Comparison of ENCODE assay signal across 21 cellular contexts in genomic region chr14:99203080-99203479, GRCh38.
DNase-seq lines count a peak whose midpoint lies in the region; ATAC-seq and TF ChIP-seq lines count a peak whose summit lies in the region.
"Had no signal": no experiment of that assay in that cellular context is flagged by ENCODE, and none has a peak within 500 bp of the region (broad histone marks: within the 10 kb centered on the region; RNA-seq: fewer than 3 reads in every experiment).

No MANE protein-coding gene starts in this region.

- H3K4me1 ChIP-seq in CD8-positive, alpha-beta memory T cell (ENCODE audit: insufficient read depth, low read length) = peaks cover 100% of the 10 kb centered on the region
- no peaks in the 10 kb centered on the region for H3K4me1 ChIP-seq in tibial nerve
- H3K4me1 ChIP-seq: BE2C, lower lobe of right lung had no signal

- peak overlapping the region; percentile 62 for H3K4me3 Mint-ChIP-seq in T-helper 2 cell treated with Interferon-gamma antibody and Interleukin-4, amounts not matched to agents 5 μg/mL and 100 μg/mL, for 36 hours
- H3K4me3 Mint-ChIP-seq in CD8-positive, alpha-beta memory T cell = peak overlapping the region; percentile 31 to 84 (median 56)
- peak overlapping the region; percentile 74 for H3K4me3 Mint-ChIP-seq in activated naive CD8-positive, alpha-beta T cell
- H3K4me3 Mint-ChIP-seq in natural killer cell = peak overlapping the region; percentile 6

- no peak for ATAC-seq in natural killer cell
- ATAC-seq: heart left ventricle, lower lobe of right lung had no signal

- H3K27me3 ChIP-seq in CD8-positive, alpha-beta memory T cell (ENCODE audit: insufficient read depth, low read length, poor library complexity, severe bottlenecking) = no peaks in the 10 kb centered on the region
- H3K27me3 ChIP-seq in tibial nerve = no peaks in the 10 kb centered on the region
- H3K27me3 ChIP-seq: BE2C had no signal

- no peak for TF ChIP-seq POLR2A in tibial nerve (IDR thresholded peaks at IDR 0.05)

- H3K36me3 Mint-ChIP-seq in T-helper 2 cell treated with Interferon-gamma antibody and Interleukin-4, amounts not matched to agents 5 μg/mL and 100 μg/mL, for 36 hours (ENCODE audit: low read depth) = peaks cover 61% of the 10 kb centered on the region
- peaks cover 8 to 93% (median 12%) of the 10 kb centered on the region in 3 donors for H3K36me3 Mint-ChIP-seq in CD8-positive, alpha-beta memory T cell
- peaks cover 13% of the 10 kb centered on the region for H3K36me3 Mint-ChIP-seq in activated naive CD8-positive, alpha-beta T cell
- no peaks in the 10 kb centered on the region for H3K36me3 Mint-ChIP-seq in natural killer cell

- TF ChIP-seq EP300 in tibial nerve (IDR thresholded peaks at IDR 0.05) = no peak

- H3K36me3 ChIP-seq in CD8-positive, alpha-beta memory T cell (ENCODE audit: insufficient read depth, low read length) = peaks cover 33% of the 10 kb centered on the region
- no peaks in the 10 kb centered on the region for H3K36me3 ChIP-seq in tibial nerve
- H3K36me3 ChIP-seq: BE2C, heart left ventricle, lower lobe of right lung, thoracic aorta, WERI-Rb-1 had no signal

- intact Hi-C loops in natural killer cell (cut with micrococcal nuclease) = no loop called here

- H3K27me3 Mint-ChIP-seq in T-helper 2 cell treated with Interferon-gamma antibody and Interleukin-4, amounts not matched to agents 5 μg/mL and 100 μg/mL, for 36 hours (ENCODE audit: low read depth) = no peaks in the 10 kb centered on the region
- peaks cover 0 to 5% of the 10 kb centered on the region in 2 donors for H3K27me3 Mint-ChIP-seq in CD8-positive, alpha-beta memory T cell
- no peaks in the 10 kb centered on the region for H3K27me3 Mint-ChIP-seq in activated naive CD8-positive, alpha-beta T cell
- no peaks in the 10 kb centered on the region for H3K27me3 Mint-ChIP-seq in natural killer cell (ENCODE audit: low read depth in 2 of 2)
- H3K27me3 Mint-ChIP-seq: progenitor cell of endocrine pancreas had no signal

- H3K9me3 ChIP-seq in CD8-positive, alpha-beta memory T cell (ENCODE audit: low read length) = no peaks in the 10 kb centered on the region
- H3K9me3 ChIP-seq in tibial nerve = no peaks in the 10 kb centered on the region
- H3K9me3 ChIP-seq: BE2C, heart left ventricle, lower lobe of right lung, thoracic aorta had no signal

- peaks cover 84% of the 10 kb centered on the region for H3K4me1 Mint-ChIP-seq in T-helper 2 cell treated with Interferon-gamma antibody and Interleukin-4, amounts not matched to agents 5 μg/mL and 100 μg/mL, for 36 hours (ENCODE audit: low read depth)
- H3K4me1 Mint-ChIP-seq in CD8-positive, alpha-beta memory T cell = peaks cover 93 to 100% (median 97%) of the 10 kb centered on the region in 3 donors
- peaks cover 99% of the 10 kb centered on the region for H3K4me1 Mint-ChIP-seq in activated naive CD8-positive, alpha-beta T cell (ENCODE audit: low read depth)
- H3K4me1 Mint-ChIP-seq in natural killer cell = peaks cover 83 to 96% of the 10 kb centered on the region in 2 donors

- no peak overlapping the region for H3K4me3 ChIP-seq in CD8-positive, alpha-beta memory T cell (ENCODE audit: low read length)
- no peak overlapping the region for H3K4me3 ChIP-seq in tibial nerve
- H3K4me3 ChIP-seq: heart left ventricle, lower lobe of right lung, smooth muscle cell, thoracic aorta had no signal

- DNase-seq in T-helper 2 cell treated with Interferon-gamma antibody and Interleukin-4, amounts not matched to agents 5 μg/mL and 100 μg/mL, for 36 hours (ENCODE audit: low spot score) = no peak
- DNase-seq in T-helper 2 cell (no peak), natural killer cell (no peak), tibial nerve (ENCODE audit: low spot score in 2 of 2) (no peak), NCI-H524 treated with DMSO at 0.1 percent for 48 hours (lab: John Stamatoyannopoulos, UW) (no peak), iPS-NIHi11 (ENCODE audit: low spot score) (no peak)
- no peak for DNase-seq in CD8-positive, alpha-beta memory T cell
- DNase-seq: 8988T; amniotic stem cell; BE2C; effector CD8-positive, alpha-beta T cell; lower lobe of right lung; NCI-H1930; stimulated activated CD8-positive, alpha-beta memory T cell treated with anti-CD3 and anti-CD28 coated beads, Interleukin-4, amount 100 ng/mL, for 48 hours; WERI-Rb-1 had no signal

- no peak overlapping the region for H3K27ac ChIP-seq in CD8-positive, alpha-beta memory T cell (ENCODE audit: low read depth, low read length)
- no peak overlapping the region for H3K27ac ChIP-seq in tibial nerve
- H3K27ac ChIP-seq: heart left ventricle, HL-60, lower lobe of right lung, thoracic aorta, WERI-Rb-1 had no signal

- POLR2A ChIA-PET in CD8-positive, alpha-beta memory T cell (lab: Charles Lee) = interaction anchor here (1.3 kb wide), 1 partner anchor 11 kb away, joined by 6 read pairs; no protein-coding TSS in a partner anchor

- CTCF ChIA-PET in CD8-positive, alpha-beta memory T cell (lab: Charles Lee) = interaction anchor here (1.4 to 1.7 kb wide), 4 partner anchors 11 to 59 kb away, joined by 3 to 6 read pairs (median 4); no protein-coding TSS in a partner anchor

- H3K9me3 Mint-ChIP-seq in T-helper 2 cell treated with Interferon-gamma antibody and Interleukin-4, amounts not matched to agents 5 μg/mL and 100 μg/mL, for 36 hours = no peaks in the 10 kb centered on the region
- H3K9me3 Mint-ChIP-seq in CD8-positive, alpha-beta memory T cell = no peaks in the 10 kb centered on the region
- no peaks in the 10 kb centered on the region for H3K9me3 Mint-ChIP-seq in activated naive CD8-positive, alpha-beta T cell (ENCODE audit: low read depth)
- no peaks in the 10 kb centered on the region for H3K9me3 Mint-ChIP-seq in natural killer cell

- 72 to 75% methylated on average over 6 of the region's 6 CpGs for WGBS in tibial nerve, 2 donors

- H3K27ac Mint-ChIP-seq in T-helper 2 cell treated with Interferon-gamma antibody and Interleukin-4, amounts not matched to agents 5 μg/mL and 100 μg/mL, for 36 hours = peak overlapping the region; percentile 81
- H3K27ac Mint-ChIP-seq in CD8-positive, alpha-beta memory T cell = peak overlapping the region; percentile 82 to 98 (median 94)
- H3K27ac Mint-ChIP-seq in activated naive CD8-positive, alpha-beta T cell = peak overlapping the region; percentile 100
- H3K27ac Mint-ChIP-seq in natural killer cell = peak overlapping the region; percentile 80 to 84
- H3K27ac Mint-ChIP-seq: progenitor cell of endocrine pancreas had no signal

- TF ChIP-seq CTCF in natural killer cell (IDR thresholded peaks at IDR 0.05) = no peak
- TF ChIP-seq CTCF in tibial nerve (IDR thresholded peaks at IDR 0.05) = no peak

Comparison
In these comparisons a context has a peak if more than half of its experiments do, and no peak if none do; other contexts are left out.
1. H3K4me3 Mint-ChIP-seq: peak in every context shown above with its lines; median percentile 74 in activated naive CD8-positive, alpha-beta T cell; 62 in T-helper 2 cell treated with Interferon-gamma antibody and Interleukin-4, amounts not matched to agents 5 μg/mL and 100 μg/mL, for 36 hours; 56 in CD8-positive, alpha-beta memory T cell; 6 in natural killer cell.